19 cellular contexts compared by ENCODE assay signal in the genomic region with DNA sequence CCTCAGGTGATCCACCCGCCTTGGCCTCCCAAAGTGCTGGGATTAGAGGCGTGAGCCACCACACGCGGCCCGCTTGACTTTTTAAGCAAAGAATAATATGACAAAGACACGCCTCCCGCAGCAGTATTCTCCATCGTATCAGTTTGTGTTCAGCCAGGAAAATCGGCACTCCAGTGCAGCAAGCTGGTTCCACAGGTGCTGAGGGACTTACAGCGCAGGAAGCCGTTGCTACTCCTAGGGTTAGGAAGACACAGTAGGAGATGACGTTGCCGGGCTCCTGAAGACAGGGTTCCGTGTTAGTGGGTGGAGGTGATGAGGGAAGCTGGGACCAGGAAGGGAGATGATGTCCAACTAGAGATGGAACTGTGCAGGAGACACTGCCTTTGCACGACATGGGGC.
DNase-seq lines count a peak whose midpoint lies in the region; ATAC-seq and TF ChIP-seq lines count a peak whose summit lies in the region.
"Had no signal": no experiment of that assay in that cellular context is flagged by ENCODE, and none has a peak within 500 bp of the region (broad histone marks: within the 10 kb centered on the region; RNA-seq: fewer than 3 reads in every experiment).

No MANE protein-coding gene starts in this region.

- peak overlapping the region; percentile 40 to 95 (median 95) for H3K27ac Mint-ChIP-seq in CD4-positive, CD25-positive, alpha-beta regulatory T cell
- H3K27ac Mint-ChIP-seq in CD8-positive, alpha-beta memory T cell: peak overlapping the region in 7 of 8 donors; percentile 40 to 95 (median 74)
- H3K27ac Mint-ChIP-seq in activated CD8-positive, alpha-beta T cell treated with anti-CD3 and anti-CD28 coated beads for 36 hours: peak overlapping the region; percentile 89
- peak overlapping the region; percentile 98 for H3K27ac Mint-ChIP-seq in memory B cell
- H3K27ac Mint-ChIP-seq in osteocyte (ENCODE audit: unreplicated experiment): no peak overlapping the region

- CTCF ChIA-PET in CD8-positive, alpha-beta memory T cell (lab: Charles Lee): no interaction called here
- CTCF ChIA-PET in activated CD8-positive, alpha-beta T cell treated with anti-CD3 and anti-CD28 coated beads for 36 hours (lab: Charles Lee): no interaction called here

- DNase-seq in CD4-positive, CD25-positive, alpha-beta regulatory T cell: no peak
- no peak for DNase-seq in CD8-positive, alpha-beta memory T cell
- DNase-seq in activated CD8-positive, alpha-beta T cell treated with anti-CD3 and anti-CD28 coated beads for 36 hours: no peak
- DNase-seq in memory B cell (ENCODE audit: low spot score in 2 of 2): no peak
- DNase-seq in osteocyte (ENCODE audit: extremely low spot score, unreplicated experiment): no peak
- DNase-seq in mucosa of descending colon: no peak
- DNase-seq: Caco-2, dermis blood vessel endothelial cell, left ventricle myocardium superior, MV-4-11, NCI-H1694 treated with DMSO at 0.1 percent for 48 hours, NCI-H69, substantia nigra had no signal

- H3K4me1 Mint-ChIP-seq in CD4-positive, CD25-positive, alpha-beta regulatory T cell: peaks cover 0 to 32% (median 14%) of the 10 kb centered on the region in 4 donors
- peaks cover 19 to 28% (median 22%) of the 10 kb centered on the region in 3 donors for H3K4me1 Mint-ChIP-seq in CD8-positive, alpha-beta memory T cell
- peaks cover 20% of the 10 kb centered on the region for H3K4me1 Mint-ChIP-seq in activated CD8-positive, alpha-beta T cell treated with anti-CD3 and anti-CD28 coated beads for 36 hours (ENCODE audit: low read depth)
- H3K4me1 Mint-ChIP-seq in memory B cell: peaks cover 16% of the 10 kb centered on the region
- H3K4me1 Mint-ChIP-seq in osteocyte (ENCODE audit: unreplicated experiment): no peaks in the 10 kb centered on the region

- H3K9me3 ChIP-seq in CD4-positive, CD25-positive, alpha-beta regulatory T cell (ENCODE audit: control insufficient read depth in 2 of 2, low read length in 2 of 2): no peaks in the 10 kb centered on the region
- H3K9me3 ChIP-seq in CD8-positive, alpha-beta memory T cell (ENCODE audit: low read length): no peaks in the 10 kb centered on the region
- peaks cover 4% of the 10 kb centered on the region for H3K9me3 ChIP-seq in mucosa of descending colon
- H3K9me3 ChIP-seq: Caco-2, neutrophil had no signal

- POLR2A ChIA-PET in CD8-positive, alpha-beta memory T cell (lab: Charles Lee): no interaction called here
- POLR2A ChIA-PET in activated CD8-positive, alpha-beta T cell treated with anti-CD3 and anti-CD28 coated beads for 36 hours (lab: Charles Lee): no interaction called here

- peak overlapping the region in 2 of 4 donors; percentile 55 to 61 for H3K4me3 Mint-ChIP-seq in CD4-positive, CD25-positive, alpha-beta regulatory T cell
- H3K4me3 Mint-ChIP-seq in CD8-positive, alpha-beta memory T cell: peak overlapping the region in 3 of 7 donors; percentile 53 to 67 (median 62)
- H3K4me3 Mint-ChIP-seq in activated CD8-positive, alpha-beta T cell treated with anti-CD3 and anti-CD28 coated beads for 36 hours: no peak overlapping the region
- H3K4me3 Mint-ChIP-seq in memory B cell (no peak overlapping the region), osteocyte (ENCODE audit: unreplicated experiment) (no peak overlapping the region)
- H3K4me3 Mint-ChIP-seq: immature natural killer cell had no signal

- H3K9me3 Mint-ChIP-seq in CD4-positive, CD25-positive, alpha-beta regulatory T cell: peaks cover 0 to 2% (median 0%) of the 10 kb centered on the region in 7 donors
- no peaks in the 10 kb centered on the region for H3K9me3 Mint-ChIP-seq in CD8-positive, alpha-beta memory T cell
- no peaks in the 10 kb centered on the region for H3K9me3 Mint-ChIP-seq in activated CD8-positive, alpha-beta T cell treated with anti-CD3 and anti-CD28 coated beads for 36 hours
- H3K9me3 Mint-ChIP-seq in memory B cell (no peaks in the 10 kb centered on the region), osteocyte (ENCODE audit: unreplicated experiment) (no peaks in the 10 kb centered on the region)

- peaks cover 15% of the 10 kb centered on the region for H3K4me1 ChIP-seq in CD4-positive, CD25-positive, alpha-beta regulatory T cell (ENCODE audit: control insufficient read depth, insufficient read depth, low read length, poor library complexity, severe bottlenecking)
- peaks cover 15% of the 10 kb centered on the region for H3K4me1 ChIP-seq in CD8-positive, alpha-beta memory T cell (ENCODE audit: insufficient read depth, low read length)
- H3K4me1 ChIP-seq in mucosa of descending colon (ENCODE audit: low read depth): no peaks in the 10 kb centered on the region
- H3K4me1 ChIP-seq: Caco-2 had no signal

- peaks cover 6% of the 10 kb centered on the region for H3K27me3 Mint-ChIP-seq in CD4-positive, CD25-positive, alpha-beta regulatory T cell
- peaks cover 0 to 2% of the 10 kb centered on the region in 2 donors for H3K27me3 Mint-ChIP-seq in CD8-positive, alpha-beta memory T cell
- H3K27me3 Mint-ChIP-seq in activated CD8-positive, alpha-beta T cell treated with anti-CD3 and anti-CD28 coated beads for 36 hours: peaks cover 1% of the 10 kb centered on the region
- H3K27me3 Mint-ChIP-seq in memory B cell (no peaks in the 10 kb centered on the region), osteocyte (ENCODE audit: unreplicated experiment) (no peaks in the 10 kb centered on the region)

- no peak for ATAC-seq in CD4-positive, CD25-positive, alpha-beta regulatory T cell (ENCODE audit: low read depth in 2 of 2)
- no peak for ATAC-seq in activated CD8-positive, alpha-beta T cell treated with anti-CD3 and anti-CD28 coated beads for 36 hours
- no peak for ATAC-seq in memory B cell (ENCODE audit: low read depth)
- ATAC-seq in GM21515 (IDR thresholded peaks at IDR 0.05; ENCODE audit: unreplicated experiment): no peak
- no peak for ATAC-seq in mucosa of descending colon
- no peak for ATAC-seq in HG03460 (IDR thresholded peaks at IDR 0.05; ENCODE audit: unreplicated experiment)
- ATAC-seq: left ventricle myocardium superior had no signal

- TF ChIP-seq CTCF in activated CD8-positive, alpha-beta T cell treated with anti-CD3 and anti-CD28 coated beads for 36 hours (IDR thresholded peaks at IDR 0.05): no peak
- TF ChIP-seq CTCF in osteocyte (IDR thresholded peaks at IDR 0.05) (no peak), mucosa of descending colon (IDR thresholded peaks at IDR 0.05) (no peak)

- no peaks in the 10 kb centered on the region for H3K36me3 Mint-ChIP-seq in CD4-positive, CD25-positive, alpha-beta regulatory T cell
- no peaks in the 10 kb centered on the region for H3K36me3 Mint-ChIP-seq in CD8-positive, alpha-beta memory T cell
- no peaks in the 10 kb centered on the region for H3K36me3 Mint-ChIP-seq in activated CD8-positive, alpha-beta T cell treated with anti-CD3 and anti-CD28 coated beads for 36 hours (ENCODE audit: low read depth)
- H3K36me3 Mint-ChIP-seq in memory B cell (no peaks in the 10 kb centered on the region), osteocyte (ENCODE audit: unreplicated experiment) (no peaks in the 10 kb centered on the region)
- H3K36me3 Mint-ChIP-seq: immature natural killer cell had no signal

- H3K36me3 ChIP-seq in CD4-positive, CD25-positive, alpha-beta regulatory T cell (ENCODE audit: control insufficient read depth, insufficient read depth, low read length): no peaks in the 10 kb centered on the region
- no peaks in the 10 kb centered on the region for H3K36me3 ChIP-seq in CD8-positive, alpha-beta memory T cell (ENCODE audit: insufficient read depth, low read length)
- no peaks in the 10 kb centered on the region for H3K36me3 ChIP-seq in mucosa of descending colon (ENCODE audit: low read depth)
- H3K36me3 ChIP-seq: cardiac muscle cell, neutrophil had no signal

- no peaks in the 10 kb centered on the region for H3K27me3 ChIP-seq in CD4-positive, CD25-positive, alpha-beta regulatory T cell (ENCODE audit: control insufficient read depth, insufficient read depth, low read length)
- H3K27me3 ChIP-seq in CD8-positive, alpha-beta memory T cell (ENCODE audit: insufficient read depth, low read length, poor library complexity, severe bottlenecking): no peaks in the 10 kb centered on the region
- H3K27me3 ChIP-seq: cardiac muscle cell, neutrophil had no signal

- no peak overlapping the region for H3K27ac ChIP-seq in CD4-positive, CD25-positive, alpha-beta regulatory T cell (ENCODE audit: insufficient read depth, low read length, poor library complexity, severe bottlenecking)
- no peak overlapping the region for H3K27ac ChIP-seq in CD8-positive, alpha-beta memory T cell (ENCODE audit: low read depth, low read length)
- H3K27ac ChIP-seq: cardiac muscle cell, neutrophil had no signal

- peak overlapping the region; percentile 60 for H3K4me3 ChIP-seq in CD4-positive, CD25-positive, alpha-beta regulatory T cell (ENCODE audit: low read depth, low read length)
- no peak overlapping the region for H3K4me3 ChIP-seq in CD8-positive, alpha-beta memory T cell (ENCODE audit: low read length)
- H3K4me3 ChIP-seq in mucosa of descending colon: no peak overlapping the region
- H3K4me3 ChIP-seq: cardiac muscle cell, smooth muscle cell had no signal

- intact Hi-C loops in activated CD8-positive, alpha-beta T cell treated with anti-CD3 and anti-CD28 coated beads for 36 hours (cut with micrococcal nuclease): no loop called here
- intact Hi-C loops in mucosa of descending colon (cut with DNase I, micrococcal nuclease): no loop called here
